ENCODE assay signal across 22 cellular contexts in the genomic region with DNA sequence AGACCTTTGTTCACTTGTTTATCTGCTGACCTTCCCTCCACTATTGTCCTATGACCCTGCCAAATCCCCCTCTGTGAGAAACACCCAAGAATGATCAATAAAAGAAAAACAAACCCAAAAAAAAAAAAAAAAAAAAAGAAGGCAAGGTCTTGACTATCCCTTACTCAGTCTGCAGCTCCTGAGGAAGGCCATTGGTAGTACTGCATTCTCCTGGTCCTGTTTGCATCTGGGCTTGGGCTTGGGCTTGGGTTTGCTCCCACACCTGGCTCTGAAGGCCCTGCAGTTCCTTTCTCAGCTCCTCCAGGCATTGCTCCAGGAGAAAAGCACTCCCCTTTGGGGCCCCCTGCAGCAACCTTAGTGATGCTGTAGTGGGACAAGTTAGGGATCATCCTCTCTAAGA. TPM values are rescaled to one million over a fixed set of nuclear protein-coding genes. Genes with fewer than 3 reads are reported as not detected.
DNase-seq lines count a peak whose midpoint lies in the region; ATAC-seq and TF ChIP-seq lines count a peak whose summit lies in the region.
"Had no signal": no experiment of that assay in that cellular context is flagged by ENCODE, and none has a peak within 500 bp of the region (broad histone marks: within the 10 kb centered on the region; RNA-seq: fewer than 3 reads in every experiment).

No MANE protein-coding gene starts in this region.

- peaks cover 3% of the 10 kb centered on the region for H3K4me1 ChIP-seq in iPS-15b (ENCODE audit: control insufficient read depth, insufficient read depth, low read length)
- H3K4me1 ChIP-seq in body of pancreas, result peaks cover 33% of the 10 kb centered on the region

- H3K36me3 Mint-ChIP-seq in activated naive CD4-positive, alpha-beta T cell treated with anti-CD3 and anti-CD28 coated beads, Interleukin-2, amount 50 U/mL, for 24 hours, result peaks cover 2% of the 10 kb centered on the region
- no peaks in the 10 kb centered on the region for H3K36me3 Mint-ChIP-seq in T-helper 17 cell (ENCODE audit: low read depth)
- H3K36me3 Mint-ChIP-seq in stimulated activated effector memory CD8-positive, alpha-beta T cell treated with anti-CD3 and anti-CD28 coated beads, Interleukin-12 subunit alpha, Interleukin-12 subunit beta, amount 100 ng/mL, for 72 hours, result peaks cover 17% of the 10 kb centered on the region

- no peak overlapping the region for H3K27ac ChIP-seq in body of pancreas
- H3K27ac ChIP-seq: brain microvascular endothelial cell, pancreas had no signal

- H3K27me3 Mint-ChIP-seq in activated naive CD4-positive, alpha-beta T cell treated with anti-CD3 and anti-CD28 coated beads, Interleukin-2, amount 50 U/mL, for 24 hours, result no peaks in the 10 kb centered on the region
- H3K27me3 Mint-ChIP-seq in T-helper 17 cell, result no peaks in the 10 kb centered on the region
- H3K27me3 Mint-ChIP-seq: CD4-positive, alpha-beta memory T cell had no signal

- no peaks in the 10 kb centered on the region for H3K36me3 ChIP-seq in iPS-15b (ENCODE audit: control insufficient read depth, insufficient read depth, low read length)
- H3K36me3 ChIP-seq in body of pancreas (replicated peaks in 1 of 2; ENCODE audit: insufficient read depth in 1 of 2, low read depth in 2 of 2), result no peaks in the 10 kb centered on the region
- H3K36me3 ChIP-seq: brain microvascular endothelial cell, HAP-1, pancreas had no signal

- DNase-seq in activated naive CD4-positive, alpha-beta T cell treated with Interleukin-2 at 50 U/mL for 16 hours, result no peak
- DNase-seq in T-helper 17 cell (no peak), COLO829 (ENCODE audit: low spot score) (no peak), body of pancreas (no peak)
- no peak for DNase-seq in stimulated activated effector memory CD8-positive, alpha-beta T cell treated with anti-CD3 and anti-CD28 coated beads, Interleukin-12 subunit alpha, Interleukin-12 subunit beta, amount 100 ng/mL, for 72 hours (ENCODE audit: low spot score in 2 of 2)
- DNase-seq: activated naive CD4-positive, alpha-beta T cell treated with anti-CD3 and anti-CD28 coated beads for 36 hours; brain microvascular endothelial cell; CD4-positive, alpha-beta memory T cell; cortex of kidney; hippocampal formation; IMR-90; left cardiac atrium; mucosa of descending colon; NCI-H2029 treated with DMSO at 0.1 percent for 48 hours; NCI-H446 treated with DMSO at 0.1 percent for 48 hours; pancreas; SHP77 treated with DMSO at 0.1 percent for 48 hours had no signal

- H3K9ac ChIP-seq in iPS-15b (ENCODE audit: low read depth, low read length), result no peak overlapping the region

- H3K4me3 ChIP-seq in iPS-15b (ENCODE audit: low read depth, low read length), result peak overlapping the region; percentile 64
- no peak overlapping the region for H3K4me3 ChIP-seq in body of pancreas
- H3K4me3 ChIP-seq: mucosa of descending colon had no signal

- no peak for TF ChIP-seq CTCF in body of pancreas (IDR thresholded peaks at IDR 0.05)

- ATAC-seq in T-helper 17 cell (no peak), GM18861 (IDR thresholded peaks at IDR 0.05; ENCODE audit: unreplicated experiment) (no peak), body of pancreas (no peak)
- no peak for ATAC-seq in stimulated activated effector memory CD8-positive, alpha-beta T cell treated with anti-CD3 and anti-CD28 coated beads, Interleukin-12 subunit alpha, Interleukin-12 subunit beta, amount 100 ng/mL, for 72 hours
- ATAC-seq: left cardiac atrium, mucosa of descending colon, pancreas, WTC11 had no signal

- H3K9me3 ChIP-seq in T-helper 17 cell (ENCODE audit: control insufficient read depth, low read length, poor library complexity, severe bottlenecking) (no peaks in the 10 kb centered on the region), iPS-15b (ENCODE audit: control insufficient read depth, insufficient read depth, low read length) (no peaks in the 10 kb centered on the region), body of pancreas (no peaks in the 10 kb centered on the region)
- H3K9me3 ChIP-seq: HAP-1, mucosa of descending colon, pancreas had no signal

- no peaks in the 10 kb centered on the region for H3K9me3 Mint-ChIP-seq in activated naive CD4-positive, alpha-beta T cell treated with anti-CD3 and anti-CD28 coated beads, Interleukin-2, amount 50 U/mL, for 24 hours
- no peaks in the 10 kb centered on the region for H3K9me3 Mint-ChIP-seq in stimulated activated effector memory CD8-positive, alpha-beta T cell treated with anti-CD3 and anti-CD28 coated beads, Interleukin-12 subunit alpha, Interleukin-12 subunit beta, amount 100 ng/mL, for 72 hours
- H3K9me3 Mint-ChIP-seq: activated naive CD4-positive, alpha-beta T cell treated with anti-CD3 and anti-CD28 coated beads for 36 hours; CD4-positive, alpha-beta memory T cell had no signal

- no peak for TF ChIP-seq POLR2A in body of pancreas (IDR thresholded peaks at IDR 0.05)

- peaks cover 36% of the 10 kb centered on the region for H3K4me1 Mint-ChIP-seq in activated naive CD4-positive, alpha-beta T cell treated with anti-CD3 and anti-CD28 coated beads, Interleukin-2, amount 50 U/mL, for 24 hours
- peaks cover 29% of the 10 kb centered on the region for H3K4me1 Mint-ChIP-seq in T-helper 17 cell
- H3K4me1 Mint-ChIP-seq in stimulated activated effector memory CD8-positive, alpha-beta T cell treated with anti-CD3 and anti-CD28 coated beads, Interleukin-12 subunit alpha, Interleukin-12 subunit beta, amount 100 ng/mL, for 72 hours, result peaks cover 38% of the 10 kb centered on the region

- peak overlapping the region; percentile 96 for H3K4me3 Mint-ChIP-seq in activated naive CD4-positive, alpha-beta T cell treated with anti-CD3 and anti-CD28 coated beads, Interleukin-2, amount 50 U/mL, for 24 hours
- no peak overlapping the region for H3K4me3 Mint-ChIP-seq in T-helper 17 cell
- peak overlapping the region; percentile 89 for H3K4me3 Mint-ChIP-seq in stimulated activated effector memory CD8-positive, alpha-beta T cell treated with anti-CD3 and anti-CD28 coated beads, Interleukin-12 subunit alpha, Interleukin-12 subunit beta, amount 100 ng/mL, for 72 hours

- intact Hi-C loops in body of pancreas (cut with DNase I), result loop anchor here (5.0 to 10.0 kb wide), 2 partner anchors 156 to 483 kb away; a partner anchor contains a TSS

- H3K27ac Mint-ChIP-seq in activated naive CD4-positive, alpha-beta T cell treated with anti-CD3 and anti-CD28 coated beads, Interleukin-2, amount 50 U/mL, for 24 hours, result no peak overlapping the region
- H3K27ac Mint-ChIP-seq in T-helper 17 cell, result peak overlapping the region; percentile 91
- H3K27ac Mint-ChIP-seq in stimulated activated effector memory CD8-positive, alpha-beta T cell treated with anti-CD3 and anti-CD28 coated beads, Interleukin-12 subunit alpha, Interleukin-12 subunit beta, amount 100 ng/mL, for 72 hours, result peak overlapping the region; percentile 95
- H3K27ac Mint-ChIP-seq: WTC11 had no signal

- H3K27me3 ChIP-seq in iPS-15b (ENCODE audit: control insufficient read depth, insufficient read depth, low read length), result no peaks in the 10 kb centered on the region
- no peaks in the 10 kb centered on the region for H3K27me3 ChIP-seq in body of pancreas
- H3K27me3 ChIP-seq: brain microvascular endothelial cell, pancreas had no signal

RNA-seq across cellular contexts. Expression of a gene that starts 1.6 kb away (rescaled TPM):
- total RNA-seq in T-helper 17 cell (under 1 TPM; 0.63 to 0.99 TPM), body of pancreas (under 1 TPM; 0.66 to 0.78 TPM)

RNA-seq across cellular contexts. Expression of a gene that starts 1.8 kb away (rescaled TPM):
- total RNA-seq in T-helper 17 cell, result 1 to 10 TPM in 1 of 2 donors, under 1 TPM in 1; 0.68 to 2.2 TPM
- total RNA-seq in body of pancreas, result 10 to 100 TPM in 1 of 2 donors, 1 to 10 TPM in 1; 2.3 to 18.1 TPM

RNA-seq across cellular contexts. Expression of a gene that starts 7.3 kb away (rescaled TPM):
- total RNA-seq in T-helper 17 cell, result 1 to 10 TPM; 4.9 to 6.5 TPM
- total RNA-seq in body of pancreas, result 1 to 10 TPM in 1 of 2 donors, under 1 TPM in 1; 0.33 to 3.6 TPM

RNA-seq across cellular contexts. Expression of a gene that starts 23.4 kb away (rescaled TPM):
- total RNA-seq in T-helper 17 cell (10 to 100 TPM; 55.0 to 69.2 TPM), body of pancreas (100 to 1,000 TPM in 1 of 2 donors, 10 to 100 TPM in 1; 64.6 to 103 TPM)

RNA-seq across cellular contexts. Expression of a gene that starts 52.3 kb away (rescaled TPM):
- 10 to 100 TPM; 44.0 to 57.0 TPM for total RNA-seq in T-helper 17 cell
- total RNA-seq in body of pancreas, result 10 to 100 TPM; 77.8 to 90.5 TPM
